Comparison of ENCODE assay signal across 9 cellular contexts in genomic region chr6:137223370-137224131, GRCh38. TPM values are rescaled to one million over a fixed set of nuclear protein-coding genes. Genes with fewer than 3 reads are reported as not detected.
DNase-seq lines count a peak whose midpoint lies in the region; ATAC-seq and TF ChIP-seq lines count a peak whose summit lies in the region.
"Had no signal": no experiment of that assay in that cellular context is flagged by ENCODE, and none has a peak within 500 bp of the region (broad histone marks: within the 10 kb centered on the region; RNA-seq: fewer than 3 reads in every experiment).

No MANE protein-coding gene starts in this region.

- no peak for ATAC-seq in natural killer cell treated with Interleukin-12 subunit alpha and Interleukin-12 subunit beta and Interleukin-15 and Interleukin-18, amount 100 ng/mL, for 72 hours
- no peak for ATAC-seq in natural killer cell
- no peak for ATAC-seq in aorta (ENCODE audit: low FRiP score)
- ATAC-seq in HG03280 (IDR thresholded peaks at IDR 0.05; ENCODE audit: unreplicated experiment): no peak
- ATAC-seq in HG02571 (IDR thresholded peaks at IDR 0.05; ENCODE audit: unreplicated experiment): no peak

- H3K27ac Mint-ChIP-seq in natural killer cell treated with Interleukin-12 subunit alpha and Interleukin-12 subunit beta and Interleukin-15 and Interleukin-18, amount 100 ng/mL, for 72 hours: peak overlapping the region; percentile 6 to 61
- peak overlapping the region in 1 of 2 donors; percentile 64 for H3K27ac Mint-ChIP-seq in natural killer cell
- H3K27ac Mint-ChIP-seq in activated T-helper 2 cell treated with anti-CD3 and anti-CD28 coated beads, Interferon-gamma antibody, Interleukin-2, Interleukin-4, amounts not matched to agents 10 μg/mL and 5 μg/mL and 100 μg/mL, durations not matched to agents 14 hours and 24 hours and 36 hours: peak overlapping the region; percentile 44

- H3K9me3 ChIP-seq in aorta (ENCODE audit: control insufficient read depth, low read length): no peaks in the 10 kb centered on the region
- H3K9me3 ChIP-seq: pancreas had no signal

- 23 to 26% methylated on average over 6 of the region's 6 CpGs for WGBS in aorta, 2 donors

- H3K27me3 Mint-ChIP-seq in natural killer cell treated with Interleukin-12 subunit alpha and Interleukin-12 subunit beta and Interleukin-15 and Interleukin-18, amount 100 ng/mL, for 72 hours: peaks cover 0 to 2% of the 10 kb centered on the region in 2 donors
- H3K27me3 Mint-ChIP-seq in natural killer cell (ENCODE audit: low read depth in 2 of 2): no peaks in the 10 kb centered on the region
- H3K27me3 Mint-ChIP-seq in activated T-helper 2 cell treated with anti-CD3 and anti-CD28 coated beads, Interferon-gamma antibody, Interleukin-2, Interleukin-4, amounts not matched to agents 10 μg/mL and 5 μg/mL and 100 μg/mL, durations not matched to agents 14 hours and 24 hours and 36 hours (ENCODE audit: low read depth): no peaks in the 10 kb centered on the region

- H3K36me3 Mint-ChIP-seq in natural killer cell treated with Interleukin-12 subunit alpha and Interleukin-12 subunit beta and Interleukin-15 and Interleukin-18, amount 100 ng/mL, for 72 hours: peaks cover 4% of the 10 kb centered on the region
- H3K36me3 Mint-ChIP-seq in natural killer cell: peaks cover 5% of the 10 kb centered on the region
- H3K36me3 Mint-ChIP-seq in activated T-helper 2 cell treated with anti-CD3 and anti-CD28 coated beads, Interferon-gamma antibody, Interleukin-2, Interleukin-4, amounts not matched to agents 10 μg/mL and 5 μg/mL and 100 μg/mL, durations not matched to agents 14 hours and 24 hours and 36 hours (ENCODE audit: low read depth): peaks cover 6% of the 10 kb centered on the region

- DNase-seq in natural killer cell treated with Interleukin-12 subunit alpha and Interleukin-12 subunit beta and Interleukin-15 and Interleukin-18, amount 100 ng/mL, for 72 hours (ENCODE audit: low spot score): no peak
- DNase-seq in natural killer cell (no peak), inferior parietal cortex (ENCODE audit: extremely low spot score) (peak; percentile 45), aorta (peak; percentile 42 to 73), GM03348 (ENCODE audit: low spot score) (no peak)
- DNase-seq in activated T-helper 2 cell treated with anti-CD3 and anti-CD28 coated beads, Interferon-gamma antibody, Interleukin-2, Interleukin-4, amounts not matched to agents 10 μg/mL and 5 μg/mL and 100 μg/mL, durations not matched to agents 14 hours and 24 hours and 36 hours (ENCODE audit: low spot score): no peak

- H3K27ac ChIP-seq in aorta (ENCODE audit: low read depth in 1 of 2, low read length in 2 of 2): peak overlapping the region; percentile 31 to 49

- H3K36me3 ChIP-seq in aorta (ENCODE audit: control insufficient read depth in 1 of 2, insufficient read depth in 2 of 2, low read length in 1 of 2): no peaks in the 10 kb centered on the region
- H3K36me3 ChIP-seq: pancreas had no signal

- no peak overlapping the region for H3K4me3 ChIP-seq in aorta (ENCODE audit: low read length in 2 of 2)
- H3K4me3 ChIP-seq: pancreas had no signal

- no peak for TF ChIP-seq CTCF in natural killer cell (IDR thresholded peaks at IDR 0.05)

- H3K9me3 Mint-ChIP-seq in natural killer cell treated with Interleukin-12 subunit alpha and Interleukin-12 subunit beta and Interleukin-15 and Interleukin-18, amount 100 ng/mL, for 72 hours: no peaks in the 10 kb centered on the region
- no peaks in the 10 kb centered on the region for H3K9me3 Mint-ChIP-seq in natural killer cell
- no peaks in the 10 kb centered on the region for H3K9me3 Mint-ChIP-seq in activated T-helper 2 cell treated with anti-CD3 and anti-CD28 coated beads, Interferon-gamma antibody, Interleukin-2, Interleukin-4, amounts not matched to agents 10 μg/mL and 5 μg/mL and 100 μg/mL, durations not matched to agents 14 hours and 24 hours and 36 hours

- H3K4me1 ChIP-seq in aorta (ENCODE audit: control insufficient read depth in 1 of 2, insufficient read depth in 2 of 2, low read length in 2 of 2): peaks cover 0 to 20% of the 10 kb centered on the region in 2 donors

- H3K4me1 Mint-ChIP-seq in natural killer cell treated with Interleukin-12 subunit alpha and Interleukin-12 subunit beta and Interleukin-15 and Interleukin-18, amount 100 ng/mL, for 72 hours (ENCODE audit: low read depth in 2 of 2): peaks cover 41 to 51% of the 10 kb centered on the region in 2 donors
- H3K4me1 Mint-ChIP-seq in natural killer cell: peaks cover 48 to 56% of the 10 kb centered on the region in 2 donors
- peaks cover 49% of the 10 kb centered on the region for H3K4me1 Mint-ChIP-seq in activated T-helper 2 cell treated with anti-CD3 and anti-CD28 coated beads, Interferon-gamma antibody, Interleukin-2, Interleukin-4, amounts not matched to agents 10 μg/mL and 5 μg/mL and 100 μg/mL, durations not matched to agents 14 hours and 24 hours and 36 hours (ENCODE audit: low read depth)

- no peaks in the 10 kb centered on the region for H3K27me3 ChIP-seq in aorta (ENCODE audit: control insufficient read depth in 1 of 2, insufficient read depth in 2 of 2, low read length in 1 of 2)
- H3K27me3 ChIP-seq: pancreas had no signal

- peak overlapping the region; percentile 18 for H3K4me3 Mint-ChIP-seq in natural killer cell treated with Interleukin-12 subunit alpha and Interleukin-12 subunit beta and Interleukin-15 and Interleukin-18, amount 100 ng/mL, for 72 hours
- no peak overlapping the region for H3K4me3 Mint-ChIP-seq in natural killer cell
- peak overlapping the region; percentile 2 for H3K4me3 Mint-ChIP-seq in activated T-helper 2 cell treated with anti-CD3 and anti-CD28 coated beads, Interferon-gamma antibody, Interleukin-2, Interleukin-4, amounts not matched to agents 10 μg/mL and 5 μg/mL and 100 μg/mL, durations not matched to agents 14 hours and 24 hours and 36 hours (ENCODE audit: low read depth)

- intact Hi-C loops in natural killer cell (cut with micrococcal nuclease) (no loop called here), aorta (cut with DNase I) (no loop called here)
- intact Hi-C loops in activated T-helper 2 cell treated with anti-CD3 and anti-CD28 coated beads, Interferon-gamma antibody, Interleukin-2, Interleukin-4, amounts not matched to agents 10 μg/mL and 5 μg/mL and 100 μg/mL, durations not matched to agents 14 hours and 24 hours and 36 hours (cut with micrococcal nuclease): no loop called here

RNA-seq across cellular contexts. Expression of gene IFNGR1, which starts 4.4 kb away (rescaled TPM):
- total RNA-seq in natural killer cell treated with Interleukin-12 subunit alpha and Interleukin-12 subunit beta and Interleukin-15 and Interleukin-18, amount 100 ng/mL, for 72 hours: 10 to 100 TPM; 19.8 to 31.9 TPM
- 100 to 1,000 TPM in 2 of 3 donors, 10 to 100 TPM in 1; 77.5 to 128 (median 100) TPM for total RNA-seq in natural killer cell
- 22.2 and 26.2 TPM in 2 replicates for total RNA-seq in activated T-helper 2 cell treated with anti-CD3 and anti-CD28 coated beads, Interferon-gamma antibody, Interleukin-2, Interleukin-4, amounts not matched to agents 10 μg/mL and 5 μg/mL and 100 μg/mL, durations not matched to agents 14 hours and 24 hours and 36 hours
- total RNA-seq in aorta: 10 to 100 TPM; 64.4 to 82.8 TPM
- polyA plus RNA-seq in aorta: 10 to 100 TPM; 46.1 to 59.5 TPM

RNA-seq across cellular contexts. Expression of gene IL22RA2, which starts 50.1 kb away (rescaled TPM):
- total RNA-seq in natural killer cell treated with Interleukin-12 subunit alpha and Interleukin-12 subunit beta and Interleukin-15 and Interleukin-18, amount 100 ng/mL, for 72 hours: not detected
- not detected for total RNA-seq in natural killer cell
- not detected in 2 replicates for total RNA-seq in activated T-helper 2 cell treated with anti-CD3 and anti-CD28 coated beads, Interferon-gamma antibody, Interleukin-2, Interleukin-4, amounts not matched to agents 10 μg/mL and 5 μg/mL and 100 μg/mL, durations not matched to agents 14 hours and 24 hours and 36 hours
- not detected for total RNA-seq in aorta
- polyA plus RNA-seq in aorta: not detected
- polyA plus RNA-seq: pancreas had no signal

Comparison
In these comparisons a context has a peak if more than half of its experiments do, and no peak if none do; other contexts are left out.
1. DNase-seq: peak in inferior parietal cortex (single experiment) and aorta (2 of 2); none in natural killer cell treated with Interleukin-12 subunit alpha and Interleukin-12 subunit beta and Interleukin-15 and Interleukin-18, amount 100 ng/mL, for 72 hours (single experiment), natural killer cell (single experiment), activated T-helper 2 cell treated with anti-CD3 and anti-CD28 coated beads, Interferon-gamma antibody, Interleukin-2, Interleukin-4, amounts not matched to agents 10 μg/mL and 5 μg/mL and 100 μg/mL, durations not matched to agents 14 hours and 24 hours and 36 hours (single experiment) and GM03348 (single experiment).